8 cellular contexts compared by ENCODE assay signal in the genomic region with DNA sequence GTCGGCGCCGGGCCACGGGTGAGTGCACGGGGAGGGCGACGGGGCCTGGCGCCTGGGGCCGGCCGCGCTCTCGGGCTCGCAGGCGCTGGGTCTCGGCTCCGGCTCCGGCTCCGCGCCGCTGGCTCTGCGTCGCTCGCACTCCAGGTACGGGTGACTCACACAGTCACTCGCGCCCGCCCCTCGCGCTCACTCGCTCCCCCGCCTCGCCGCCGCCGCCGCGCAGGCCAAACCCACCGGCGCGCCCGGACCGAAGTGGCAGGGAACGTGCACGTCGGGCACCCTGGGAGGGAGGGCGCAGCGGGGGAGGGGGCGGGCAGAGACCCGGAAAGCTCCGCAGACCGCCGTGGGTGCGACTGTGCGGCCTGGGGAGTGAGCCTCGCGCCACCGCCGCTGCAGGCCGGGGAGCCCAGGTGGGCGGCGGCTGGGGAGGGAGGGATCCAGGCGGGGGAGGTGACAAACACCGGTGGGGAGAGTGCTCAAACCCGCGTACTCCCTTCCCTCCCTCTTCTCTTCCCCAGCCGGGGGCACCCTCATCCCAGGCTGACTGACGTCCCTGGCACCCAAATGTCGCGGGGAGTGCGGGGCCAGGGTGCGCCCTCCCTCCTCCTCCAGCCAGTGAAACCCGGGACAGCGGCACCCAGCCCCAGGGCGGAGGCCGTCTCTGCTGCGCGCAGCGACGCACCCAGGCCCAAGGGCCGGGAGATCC.
DNase-seq lines count a peak whose midpoint lies in the region; ATAC-seq and TF ChIP-seq lines count a peak whose summit lies in the region.

No MANE protein-coding gene starts in this region.

- no peak overlapping the region for H3K4me3 Mint-ChIP-seq in activated naive CD8-positive, alpha-beta T cell treated with anti-CD3 and anti-CD28 coated beads, Interleukin-2, amount 50 U/mL, for 24 hours

- peaks cover under 1% of the 10 kb centered on the region for H3K9me3 Mint-ChIP-seq in activated naive CD8-positive, alpha-beta T cell treated with anti-CD3 and anti-CD28 coated beads, Interleukin-2, amount 50 U/mL, for 24 hours

- peak overlapping the region; percentile 50 to 55 for H3K27ac ChIP-seq in right atrium auricular region
- H3K27ac ChIP-seq in rectal smooth muscle tissue (ENCODE audit: low read depth, low read length): no peak overlapping the region
- no peak overlapping the region for H3K27ac ChIP-seq in OCI-LY7 (ENCODE audit: low read depth, low read length, poor library complexity, severe bottlenecking)

- POLR2A ChIA-PET in OCI-LY7 (lab: Charles Lee): no interaction called here

- H3K27ac Mint-ChIP-seq in activated naive CD8-positive, alpha-beta T cell treated with anti-CD3 and anti-CD28 coated beads, Interleukin-2, amount 50 U/mL, for 24 hours: no peak overlapping the region

- H3K4me1 Mint-ChIP-seq in activated naive CD8-positive, alpha-beta T cell treated with anti-CD3 and anti-CD28 coated beads, Interleukin-2, amount 50 U/mL, for 24 hours: peaks cover 8% of the 10 kb centered on the region

- H3K4me1 ChIP-seq in right atrium auricular region (peaks cover 0 to 17% of the 10 kb centered on the region in 2 donors), rectal smooth muscle tissue (ENCODE audit: control insufficient read depth, insufficient read depth, low read length) (no peaks in the 10 kb centered on the region), OCI-LY7 (ENCODE audit: insufficient read depth, low read length, poor library complexity, severe bottlenecking) (no peaks in the 10 kb centered on the region)

- no peaks in the 10 kb centered on the region for H3K9me2 ChIP-seq in OCI-LY7 (ENCODE audit: insufficient read depth, low read length)

- CTCF ChIA-PET in OCI-LY7 (lab: Charles Lee; ENCODE audit: unreplicated experiment): no interaction called here

- no peak overlapping the region for H3K9ac ChIP-seq in rectal smooth muscle tissue (ENCODE audit: low read length)

- no peak overlapping the region for H2AFZ ChIP-seq in OCI-LY7 (ENCODE audit: low read length)

- no peaks in the 10 kb centered on the region for H4K20me1 ChIP-seq in OCI-LY7 (ENCODE audit: insufficient read depth, low read length)

- peaks cover 64% of the 10 kb centered on the region for H3K27me3 Mint-ChIP-seq in activated naive CD8-positive, alpha-beta T cell treated with anti-CD3 and anti-CD28 coated beads, Interleukin-2, amount 50 U/mL, for 24 hours

- no peaks in the 10 kb centered on the region for H3K79me2 ChIP-seq in OCI-LY7 (ENCODE audit: insufficient read depth, low read depth, low read length)

- peak; percentile 67 for DNase-seq in activated CD4-positive, alpha-beta T cell treated with anti-CD3 and anti-CD28 coated beads for 48 hours
- no peak for DNase-seq in activated CD4-positive, alpha-beta T cell treated with anti-CD3 and anti-CD28 coated beads for 1 hour
- DNase-seq in NCI-H1417 (lab: John Stamatoyannopoulos, UW) (peak; percentile 24 to 84 (median 83)), right atrium auricular region (ENCODE audit: low spot score) (no peak), OCI-LY7 (ENCODE audit: low spot score) (no peak), RKO (ENCODE audit: low spot score) (no peak)
- peak; percentile 46 for DNase-seq in activated naive CD8-positive, alpha-beta T cell treated with anti-CD3 and anti-CD28 coated beads, Interleukin-2, amount 50 U/mL, for 24 hours

- H3K27me3 ChIP-seq in right atrium auricular region (no peaks in the 10 kb centered on the region), rectal smooth muscle tissue (ENCODE audit: control insufficient read depth, insufficient read depth, low read length) (peaks cover 3% of the 10 kb centered on the region)

- H3K4me3 ChIP-seq in right atrium auricular region (peak overlapping the region; percentile 60 to 62), rectal smooth muscle tissue (ENCODE audit: low read length) (peak overlapping the region; percentile 71), OCI-LY7 (ENCODE audit: low read depth, low read length, poor library complexity, severe bottlenecking) (no peak overlapping the region)

- peak; percentile 62 for ATAC-seq in activated naive CD8-positive, alpha-beta T cell treated with anti-CD3 and anti-CD28 coated beads, Interleukin-2, amount 50 U/mL, for 24 hours

- H3K36me3 ChIP-seq in right atrium auricular region: no peaks in the 10 kb centered on the region
- no peaks in the 10 kb centered on the region for H3K36me3 ChIP-seq in rectal smooth muscle tissue (ENCODE audit: control insufficient read depth, insufficient read depth, low read length)
- H3K36me3 ChIP-seq in OCI-LY7 (ENCODE audit: insufficient read depth, low read length): no peaks in the 10 kb centered on the region

- H3K4me2 ChIP-seq in OCI-LY7 (ENCODE audit: low read length): no peak overlapping the region

- TF ChIP-seq CTCF in right atrium auricular region (IDR thresholded peaks at IDR 0.05) (no peak), OCI-LY7 (conservative IDR thresholded peaks at IDR 0.05; ENCODE audit: low read length) (no peak)

- intact Hi-C loops in OCI-LY7 (cut with micrococcal nuclease; ENCODE audit: unreplicated experiment): no loop called here

- no TSS peak for BruUV-seq in OCI-LY7 (replicated peaks; lab: Mats Ljungman, UMichigan)

- H3K9me3 ChIP-seq in right atrium auricular region (no peaks in the 10 kb centered on the region), OCI-LY7 (ENCODE audit: low read length) (no peaks in the 10 kb centered on the region)

- H3K36me3 Mint-ChIP-seq in activated naive CD8-positive, alpha-beta T cell treated with anti-CD3 and anti-CD28 coated beads, Interleukin-2, amount 50 U/mL, for 24 hours (ENCODE audit: low read depth): no peaks in the 10 kb centered on the region

Comparison
In these comparisons a context has a peak if more than half of its experiments do, and no peak if none do; other contexts are left out.
1. DNase-seq: peak in activated CD4-positive, alpha-beta T cell treated with anti-CD3 and anti-CD28 coated beads for 48 hours (single experiment), NCI-H1417 (3 of 3) and activated naive CD8-positive, alpha-beta T cell treated with anti-CD3 and anti-CD28 coated beads, Interleukin-2, amount 50 U/mL, for 24 hours (single experiment); none in activated CD4-positive, alpha-beta T cell treated with anti-CD3 and anti-CD28 coated beads for 1 hour (single experiment), right atrium auricular region (single experiment), OCI-LY7 (single experiment) and RKO (single experiment).
2. H3K27ac ChIP-seq: peak in right atrium auricular region (2 of 2); none in rectal smooth muscle tissue (single experiment) and OCI-LY7 (single experiment).